8 cellular contexts compared by ENCODE assay signal in genomic region chr7:123865517-123866117, GRCh38. TPM values are rescaled to one million over a fixed set of nuclear protein-coding genes. Genes with fewer than 3 reads are reported as not detected.
DNase-seq lines count a peak whose midpoint lies in the region; ATAC-seq, FAIRE-seq and TF ChIP-seq lines count a peak whose summit lies in the region.

No MANE protein-coding gene starts in this region.

- TF ChIP-seq CTCF in pancreas (IDR thresholded peaks at IDR 0.05): peak; percentile 49 to 78 (median 60)

- H3K4me1 ChIP-seq in pancreas: peaks cover 0 to 6% (median 0%) of the 10 kb centered on the region in 3 donors

- no peak overlapping the region for H3K27ac ChIP-seq in pancreas

- no peak overlapping the region for H3K4me3 ChIP-seq in pancreas

- intact Hi-C loops in pancreas (cut with DNase I): loop anchor here in 2 of 3 donors (10.0 kb wide), 3 partner anchors 71 to 231 kb away; no protein-coding TSS in a partner anchor

- WGBS in pancreas, 2 donors: 5 to 16% methylated on average over 3 of the region's 3 CpGs

- no peaks in the 10 kb centered on the region for H3K27me3 ChIP-seq in pancreas

- ATAC-seq in GM19324 (IDR thresholded peaks at IDR 0.05; ENCODE audit: low FRiP score, unreplicated experiment) (peak; percentile 75), HG03196 (IDR thresholded peaks at IDR 0.05; ENCODE audit: unreplicated experiment) (peak; percentile 86), pancreas (peak; percentile 89 to 97 (median 95))

- FAIRE-seq in pancreas (lab: Jason Lieb, UNC): peak; percentile 93

- DNase-seq in DMS 273 treated with DMSO at 0.1 percent for 48 hours (lab: John Stamatoyannopoulos, UW) (peak; percentile 20), NCI-H526 (lab: John Stamatoyannopoulos, UW) (peak; percentile 58 to 85), foreskin melanocyte (peak; percentile 48), pancreas (peak in 3 of 6 donors; percentile 32 to 64 (median 44)), HuH-7.5 (ENCODE audit: low spot score) (no peak)
- DNase-seq in activated T-cell treated with anti-CD3 and anti-CD28 coated beads, Interleukin-2, amount 50 U/mL, for 48 hours: peak; percentile 29 to 30

- H3K9me3 ChIP-seq in pancreas: no peaks in the 10 kb centered on the region

- H3K36me3 ChIP-seq in pancreas: no peaks in the 10 kb centered on the region

RNA-seq across cellular contexts. Expression of gene HYAL4, which starts 20.6 kb away (rescaled TPM):
- total RNA-seq in pancreas: not detected
- polyA plus RNA-seq in pancreas: not detected

RNA-seq across cellular contexts. Expression of gene SPAM1, which starts 59.4 kb away (rescaled TPM):
- total RNA-seq in pancreas: not detected
- polyA plus RNA-seq in pancreas: under 1 TPM in 1 of 2 donors, not detected in 1; 0.12 TPM
